In the genomic region with DNA sequence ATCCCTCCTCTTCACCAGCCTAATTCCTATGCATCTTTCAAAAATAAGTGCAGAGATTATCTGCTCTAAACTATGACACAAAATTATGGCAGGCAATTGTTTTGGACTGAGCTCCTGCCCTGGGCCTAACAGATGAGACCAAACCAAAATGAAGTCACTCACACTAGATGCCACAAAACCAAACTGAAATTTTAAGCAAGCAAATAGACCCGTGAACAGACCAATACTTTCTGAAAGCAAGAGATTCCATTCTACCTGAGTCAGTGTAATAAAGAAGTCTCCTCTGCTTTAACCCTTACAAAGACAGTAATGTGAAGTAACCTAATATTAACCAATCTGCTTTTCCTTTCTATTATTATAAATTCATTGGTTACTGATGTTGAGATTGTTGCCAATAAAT, we compare ENCODE assay signal across 23 cellular contexts.
"Had no signal": no experiment of that assay in that cellular context is flagged by ENCODE, and none has a peak within 500 bp of the region (broad histone marks: within the 10 kb centered on the region; RNA-seq: fewer than 3 reads in every experiment).

No MANE protein-coding gene starts in this region.

- H3K36me3 Mint-ChIP-seq: naive thymus-derived CD4-positive, alpha-beta T cell had no signal

- H3K4me3 Mint-ChIP-seq: activated T-helper 1 cell treated with anti-CD3 and anti-CD28 coated beads, Interleukin-12 subunit alpha, Interleukin-12 subunit beta, Interleukin-2, Interleukin-4 antibody, amounts not matched to agents 30 ng/mL and 10 ng/mL and 1 ng/mL, durations not matched to agents 14 hours and 24 hours and 36 hours; naive thymus-derived CD4-positive, alpha-beta T cell had no signal

- H3K27me3 Mint-ChIP-seq: naive thymus-derived CD4-positive, alpha-beta T cell had no signal

- H3K27ac Mint-ChIP-seq: activated T-helper 1 cell treated with anti-CD3 and anti-CD28 coated beads, Interleukin-12 subunit alpha, Interleukin-12 subunit beta, Interleukin-2, Interleukin-4 antibody, amounts not matched to agents 30 ng/mL and 10 ng/mL and 1 ng/mL, durations not matched to agents 14 hours and 24 hours and 36 hours; naive thymus-derived CD4-positive, alpha-beta T cell had no signal

- H3K9me3 Mint-ChIP-seq: activated T-helper 1 cell treated with anti-CD3 and anti-CD28 coated beads, Interleukin-12 subunit alpha, Interleukin-12 subunit beta, Interleukin-2, Interleukin-4 antibody, amounts not matched to agents 30 ng/mL and 10 ng/mL and 1 ng/mL, durations not matched to agents 14 hours and 24 hours and 36 hours had no signal

- H3K4me3 ChIP-seq: gastroesophageal sphincter, left lung, lung, psoas muscle, right atrium auricular region, spleen, suprapubic skin, tibial artery had no signal

- DNase-seq: activated CD4-positive, alpha-beta T cell treated with anti-CD3 and anti-CD28 coated beads for 48 hours; activated CD4-positive, alpha-beta T cell treated with anti-CD3 and anti-CD28 coated beads, Interleukin-2, amount 50 U/mL, for 48 hours; activated CD8-positive, alpha-beta memory T cell treated with anti-CD3 and anti-CD28 coated beads for 24 hours; activated gamma-delta T cell treated with Interleukin-2 at 50 U/mL for 16 hours; activated naive CD4-positive, alpha-beta T cell treated with anti-CD3 and anti-CD28 coated beads, Interleukin-2, amount 50 U/mL, for 16 hours; amniotic stem cell; cerebellar nuclear complex; cortex of kidney; head of caudate nucleus; hippocampal formation; left lung; midbrain; naive thymus-derived CD4-positive, alpha-beta T cell; nucleus accumbens; psoas muscle; spleen; stimulated activated naive CD4-positive, alpha-beta T cell; tibial artery had no signal

- H3K4me1 Mint-ChIP-seq: naive thymus-derived CD4-positive, alpha-beta T cell had no signal
